Comparison of ENCODE assay signal across 11 cellular contexts in genomic region chr2:101173707-101174295, GRCh38. TPM values are rescaled to one million over a fixed set of nuclear protein-coding genes. Genes with fewer than 3 reads are reported as not detected.
A peak's percentile ranks its signal among the peaks of the same experiment; 100 is the strongest.
DNase-seq lines count a peak whose midpoint lies in the region; ATAC-seq and FAIRE-seq lines count a peak whose summit lies in the region.
"Had no signal": no experiment of that assay in that cellular context is flagged by ENCODE, and none has a peak within 500 bp of the region (broad histone marks: within the 10 kb centered on the region; RNA-seq: fewer than 3 reads in every experiment).

No MANE protein-coding gene starts in this region.

- peaks cover 2% of the 10 kb centered on the region for H3K36me3 Mint-ChIP-seq in T-helper 2 cell treated with Interferon-gamma antibody and Interleukin-4, amounts not matched to agents 5 μg/mL and 100 μg/mL, for 36 hours (ENCODE audit: low read depth)
- peaks cover 13% of the 10 kb centered on the region for H3K36me3 Mint-ChIP-seq in activated naive CD8-positive, alpha-beta T cell treated with anti-CD3 and anti-CD28 coated beads for 36 hours
- peaks cover 0 to 7% (median 0%) of the 10 kb centered on the region in 3 donors for H3K36me3 Mint-ChIP-seq in immature natural killer cell

- H3K27me3 ChIP-seq in small intestine (ENCODE audit: control insufficient read depth in 2 of 2, insufficient read depth in 2 of 2, low read length in 2 of 2), result no peaks in the 10 kb centered on the region

- peak; percentile 48 for DNase-seq in T-helper 2 cell treated with Interferon-gamma antibody and Interleukin-4, amounts not matched to agents 5 μg/mL and 100 μg/mL, for 36 hours (ENCODE audit: low spot score)
- no peak for DNase-seq in T-helper 2 cell
- peak; percentile 60 for DNase-seq in MV-4-11 (lab: John Stamatoyannopoulos, UW)
- DNase-seq in activated naive CD8-positive, alpha-beta T cell treated with anti-CD3 and anti-CD28 coated beads for 36 hours, result peak; percentile 51
- peak; percentile 20 for DNase-seq in small intestine
- DNase-seq in immature natural killer cell, result no peak
- no peak for DNase-seq in UCSD-AML1 (lab: John Stamatoyannopoulos, UW; ENCODE audit: unreplicated experiment)
- DNase-seq: anterior cingulate cortex, GDM1, NCI-H526 had no signal

- FAIRE-seq in small intestine (lab: Jason Lieb, UNC), result no peak

- H3K9me3 ChIP-seq in small intestine (ENCODE audit: control insufficient read depth, low read depth), result no peaks in the 10 kb centered on the region

- no peaks in the 10 kb centered on the region for H3K36me3 ChIP-seq in small intestine (ENCODE audit: control insufficient read depth in 2 of 2, insufficient read depth in 2 of 2, low read length in 2 of 2)

- peaks cover 22% of the 10 kb centered on the region for H3K9me3 Mint-ChIP-seq in T-helper 2 cell treated with Interferon-gamma antibody and Interleukin-4, amounts not matched to agents 5 μg/mL and 100 μg/mL, for 36 hours
- H3K9me3 Mint-ChIP-seq in activated naive CD8-positive, alpha-beta T cell treated with anti-CD3 and anti-CD28 coated beads for 36 hours, result peaks cover 16% of the 10 kb centered on the region
- H3K9me3 Mint-ChIP-seq in immature natural killer cell, result no peaks in the 10 kb centered on the region

- ATAC-seq in HG03432 (IDR thresholded peaks at IDR 0.05; ENCODE audit: unreplicated experiment), result no peak

- H3K27ac Mint-ChIP-seq in T-helper 2 cell treated with Interferon-gamma antibody and Interleukin-4, amounts not matched to agents 5 μg/mL and 100 μg/mL, for 36 hours, result peak overlapping the region; percentile 2
- peak overlapping the region; percentile 88 for H3K27ac Mint-ChIP-seq in activated naive CD8-positive, alpha-beta T cell treated with anti-CD3 and anti-CD28 coated beads for 36 hours
- peak overlapping the region in 3 of 6 donors; percentile 12 to 20 (median 20) for H3K27ac Mint-ChIP-seq in immature natural killer cell

- H3K4me1 ChIP-seq in small intestine (ENCODE audit: control insufficient read depth in 2 of 2, insufficient read depth in 1 of 2, low read depth in 1 of 2, low read length in 1 of 2), result no peaks in the 10 kb centered on the region

- H3K27ac ChIP-seq in small intestine (ENCODE audit: low read depth in 1 of 2, low read length in 1 of 2), result no peak overlapping the region

- H3K4me3 Mint-ChIP-seq in T-helper 2 cell treated with Interferon-gamma antibody and Interleukin-4, amounts not matched to agents 5 μg/mL and 100 μg/mL, for 36 hours, result no peak overlapping the region
- H3K4me3 Mint-ChIP-seq in activated naive CD8-positive, alpha-beta T cell treated with anti-CD3 and anti-CD28 coated beads for 36 hours, result peak overlapping the region; percentile 3
- peak overlapping the region in 1 of 5 donors; percentile 8 for H3K4me3 Mint-ChIP-seq in immature natural killer cell

- no peaks in the 10 kb centered on the region for H3K27me3 Mint-ChIP-seq in T-helper 2 cell treated with Interferon-gamma antibody and Interleukin-4, amounts not matched to agents 5 μg/mL and 100 μg/mL, for 36 hours (ENCODE audit: low read depth)
- no peaks in the 10 kb centered on the region for H3K27me3 Mint-ChIP-seq in activated naive CD8-positive, alpha-beta T cell treated with anti-CD3 and anti-CD28 coated beads for 36 hours
- peaks cover 0 to 5% (median 0%) of the 10 kb centered on the region in 3 donors for H3K27me3 Mint-ChIP-seq in immature natural killer cell (ENCODE audit: low read depth in 3 of 3)

- no peak overlapping the region for H3K4me3 ChIP-seq in small intestine (ENCODE audit: low read depth in 1 of 2, low read length in 2 of 2)

- 40 to 60% (median 48%) methylated on average over 2 of the region's 2 CpGs for WGBS in small intestine, 3 donors

- H3K4me1 Mint-ChIP-seq in T-helper 2 cell treated with Interferon-gamma antibody and Interleukin-4, amounts not matched to agents 5 μg/mL and 100 μg/mL, for 36 hours (ENCODE audit: low read depth), result peaks cover 4% of the 10 kb centered on the region
- peaks cover 13% of the 10 kb centered on the region for H3K4me1 Mint-ChIP-seq in activated naive CD8-positive, alpha-beta T cell treated with anti-CD3 and anti-CD28 coated beads for 36 hours
- H3K4me1 Mint-ChIP-seq in immature natural killer cell, result peaks cover 6 to 8% of the 10 kb centered on the region in 2 donors

RNA-seq across cellular contexts. Expression of gene TBC1D8, which starts 22.6 kb away (rescaled TPM):
- 1 to 10 TPM; 2.0 to 2.1 TPM for total RNA-seq in activated naive CD8-positive, alpha-beta T cell treated with anti-CD3 and anti-CD28 coated beads for 36 hours
- polyA plus RNA-seq in small intestine (100 to 1,000 TPM in 1 of 3 donors, 10 to 100 TPM in 2; 12.6 to 113 (median 43.0) TPM), immature natural killer cell (under 1 TPM in 2 of 3 donors, not detected in 1; 0.17 to 0.64 TPM)

Comparison
In these comparisons a context has a peak if more than half of its experiments do, and no peak if none do; other contexts are left out.
1. DNase-seq: peak in T-helper 2 cell treated with Interferon-gamma antibody and Interleukin-4, amounts not matched to agents 5 μg/mL and 100 μg/mL, for 36 hours (single experiment), MV-4-11 (single experiment), activated naive CD8-positive, alpha-beta T cell treated with anti-CD3 and anti-CD28 coated beads for 36 hours (single experiment) and small intestine (single experiment); none in T-helper 2 cell (0 of 5), immature natural killer cell (0 of 3) and UCSD-AML1 (single experiment).
2. RNA of gene TBC1D8, which starts 22.6 kb away (polyA plus RNA-seq): 12.6 to 113 TPM in small intestine; 0.17 to 0.64 TPM in immature natural killer cell; every median in the first group is over 4 times any median in the second.